15 cellular contexts compared by ENCODE assay signal in the genomic region with DNA sequence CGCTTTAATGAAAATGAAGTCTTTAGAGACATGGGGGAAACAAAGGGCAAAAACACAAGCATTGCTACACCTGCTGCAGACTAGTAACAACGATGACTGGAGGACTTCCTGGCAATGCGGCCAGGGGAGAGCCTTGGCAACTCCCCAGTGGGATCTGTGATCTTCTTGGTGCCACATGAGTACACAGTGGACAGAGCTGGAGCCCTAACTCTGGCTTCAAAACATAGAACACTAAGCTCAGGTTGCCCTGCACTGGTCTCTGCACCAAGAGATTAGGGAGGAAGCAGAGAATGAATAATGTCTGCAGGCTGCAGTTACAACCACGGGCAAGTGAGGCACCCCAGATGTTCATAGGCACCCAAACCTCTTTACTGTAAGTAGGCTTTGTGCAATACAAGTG.
DNase-seq lines count a peak whose midpoint lies in the region; ATAC-seq and TF ChIP-seq lines count a peak whose summit lies in the region.
"Had no signal": no experiment of that assay in that cellular context is flagged by ENCODE, and none has a peak within 500 bp of the region (broad histone marks: within the 10 kb centered on the region; RNA-seq: fewer than 3 reads in every experiment).

No MANE protein-coding gene starts in this region.

- ATAC-seq in GM23338 (peak; percentile 48; the same call in 2 of the 3 replicates), GM19395 (IDR thresholded peaks at IDR 0.05; ENCODE audit: unreplicated experiment) (no peak)

- H3K27me3 ChIP-seq in GM23338 (ENCODE audit: insufficient read depth), result no peaks in the 10 kb centered on the region
- no peaks in the 10 kb centered on the region for H3K27me3 ChIP-seq in left ventricle myocardium inferior (ENCODE audit: low read depth)

- no peaks in the 10 kb centered on the region for H3K9me3 ChIP-seq in left ventricle myocardium inferior (replicated peaks)

- H3K27me3 Mint-ChIP-seq in GM23338 (ENCODE audit: insufficient read depth, low read depth, poor library complexity), result no peaks in the 10 kb centered on the region

- 0 out of 2 replicates have a peak, but pooled peaks cover 3% of the 10 kb centered on the region for H3K79me2 ChIP-seq in GM23338 (replicated peaks; ENCODE audit: insufficient read depth)

- H3K4me3 Mint-ChIP-seq in GM23338, result no peak overlapping the region

- peaks cover 43% of the 10 kb centered on the region for H3K36me3 Mint-ChIP-seq in GM23338 (ENCODE audit: low read depth)

- peaks cover 13% of the 10 kb centered on the region; the same call in 2 of the 3 replicates for H3K4me1 Mint-ChIP-seq in GM23338

- 0 out of 2 replicates have a peak overlapping the region, but pooled peaks have one; percentile 53 for H3K27ac Mint-ChIP-seq in GM23338

- H3K4me3 ChIP-seq in GM23338 (no peak overlapping the region), left ventricle myocardium inferior (no peak overlapping the region)
- H3K4me3 ChIP-seq: GM23248 had no signal

- H3K9me2 ChIP-seq in GM23338 (ENCODE audit: insufficient read depth), result no peaks in the 10 kb centered on the region

- peaks cover 2% of the 10 kb centered on the region; the same call in 1 of the 2 replicates for H3K4me1 ChIP-seq in GM23338 (ENCODE audit: insufficient read depth)
- H3K4me1 ChIP-seq in left ventricle myocardium inferior, result peaks cover 55% of the 10 kb centered on the region

- TF ChIP-seq CTCF in GM23338 (conservative IDR thresholded peaks at IDR 0.05; ENCODE audit: low read depth in 2 of 2) (no peak), left ventricle myocardium inferior (IDR thresholded peaks at IDR 0.05; ENCODE audit: borderline replicate concordance) (no peak)

- no peaks in the 10 kb centered on the region for H4K20me1 ChIP-seq in GM23338 (replicated peaks; ENCODE audit: insufficient read depth)

- H3K27ac ChIP-seq in GM23338 (ENCODE audit: low read depth), result no peak overlapping the region
- peak overlapping the region; percentile 68 for H3K27ac ChIP-seq in left ventricle myocardium inferior (replicated peaks)
- H3K27ac ChIP-seq: C4-2B, GM23248 had no signal

- no peak for DNase-seq in GM23338 (ENCODE audit: low spot score)
- DNase-seq in NCI-H1436 (lab: John Stamatoyannopoulos, UW), result peak; percentile 57
- DNase-seq in OCI-M1 (lab: John Stamatoyannopoulos, UW), result peak; percentile 17
- peak; percentile 41 for DNase-seq in left ventricle myocardium inferior
- no peak for DNase-seq in OCI-M2 (lab: John Stamatoyannopoulos, UW; ENCODE audit: unreplicated experiment)
- DNase-seq in cerebellum (ENCODE audit: low spot score), result no peak
- no peak for DNase-seq in GF-D8 (lab: John Stamatoyannopoulos, UW)
- DNase-seq: DMS 273 treated with DMSO at 0.1 percent for 48 hours, GDM1, GM23248, NCI-H1417, NCI-H446, NCI-H69 had no signal

- no peak overlapping the region for H3K4me2 ChIP-seq in GM23338

- H2AFZ ChIP-seq in GM23338, result no peak overlapping the region
- H2AFZ ChIP-seq: GM23248 had no signal

- peaks cover 26% of the 10 kb centered on the region; the same call in 1 of the 2 replicates for H3K36me3 ChIP-seq in GM23338 (ENCODE audit: insufficient read depth)
- peaks cover 41% of the 10 kb centered on the region for H3K36me3 ChIP-seq in left ventricle myocardium inferior

- intact Hi-C loops in left ventricle myocardium inferior (cut with micrococcal nuclease), result no loop called here

- no peaks in the 10 kb centered on the region for H3K9me3 Mint-ChIP-seq in GM23338

- no peaks in the 10 kb centered on the region for H3F3A ChIP-seq in GM23338 (replicated peaks; ENCODE audit: low read depth)

TF ChIP-seq in GM23338, 12 proteins besides CTCF, POLR2A, EP300 and RAD21 (continues in another document):
- TF ChIP-seq, protein P1, sequence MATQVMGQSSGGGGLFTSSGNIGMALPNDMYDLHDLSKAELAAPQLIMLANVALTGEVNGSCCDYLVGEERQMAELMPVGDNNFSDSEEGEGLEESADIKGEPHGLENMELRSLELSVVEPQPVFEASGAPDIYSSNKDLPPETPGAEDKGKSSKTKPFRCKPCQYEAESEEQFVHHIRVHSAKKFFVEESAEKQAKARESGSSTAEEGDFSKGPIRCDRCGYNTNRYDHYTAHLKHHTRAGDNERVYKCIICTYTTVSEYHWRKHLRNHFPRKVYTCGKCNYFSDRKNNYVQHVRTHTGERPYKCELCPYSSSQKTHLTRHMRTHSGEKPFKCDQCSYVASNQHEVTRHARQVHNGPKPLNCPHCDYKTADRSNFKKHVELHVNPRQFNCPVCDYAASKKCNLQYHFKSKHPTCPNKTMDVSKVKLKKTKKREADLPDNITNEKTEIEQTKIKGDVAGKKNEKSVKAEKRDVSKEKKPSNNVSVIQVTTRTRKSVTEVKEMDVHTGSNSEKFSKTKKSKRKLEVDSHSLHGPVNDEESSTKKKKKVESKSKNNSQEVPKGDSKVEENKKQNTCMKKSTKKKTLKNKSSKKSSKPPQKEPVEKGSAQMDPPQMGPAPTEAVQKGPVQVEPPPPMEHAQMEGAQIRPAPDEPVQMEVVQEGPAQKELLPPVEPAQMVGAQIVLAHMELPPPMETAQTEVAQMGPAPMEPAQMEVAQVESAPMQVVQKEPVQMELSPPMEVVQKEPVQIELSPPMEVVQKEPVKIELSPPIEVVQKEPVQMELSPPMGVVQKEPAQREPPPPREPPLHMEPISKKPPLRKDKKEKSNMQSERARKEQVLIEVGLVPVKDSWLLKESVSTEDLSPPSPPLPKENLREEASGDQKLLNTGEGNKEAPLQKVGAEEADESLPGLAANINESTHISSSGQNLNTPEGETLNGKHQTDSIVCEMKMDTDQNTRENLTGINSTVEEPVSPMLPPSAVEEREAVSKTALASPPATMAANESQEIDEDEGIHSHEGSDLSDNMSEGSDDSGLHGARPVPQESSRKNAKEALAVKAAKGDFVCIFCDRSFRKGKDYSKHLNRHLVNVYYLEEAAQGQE (IDR thresholded peaks at IDR 0.05; ENCODE audit: unreplicated experiment), result no peak
- TF ChIP-seq NANOG (IDR thresholded peaks at IDR 0.05; ENCODE audit: borderline replicate concordance) (no peak), ZNF331 (CRISPR knock-in tag; IDR thresholded peaks at IDR 0.05; ENCODE audit: low read depth) (no peak)
- TF ChIP-seq, protein P2, sequence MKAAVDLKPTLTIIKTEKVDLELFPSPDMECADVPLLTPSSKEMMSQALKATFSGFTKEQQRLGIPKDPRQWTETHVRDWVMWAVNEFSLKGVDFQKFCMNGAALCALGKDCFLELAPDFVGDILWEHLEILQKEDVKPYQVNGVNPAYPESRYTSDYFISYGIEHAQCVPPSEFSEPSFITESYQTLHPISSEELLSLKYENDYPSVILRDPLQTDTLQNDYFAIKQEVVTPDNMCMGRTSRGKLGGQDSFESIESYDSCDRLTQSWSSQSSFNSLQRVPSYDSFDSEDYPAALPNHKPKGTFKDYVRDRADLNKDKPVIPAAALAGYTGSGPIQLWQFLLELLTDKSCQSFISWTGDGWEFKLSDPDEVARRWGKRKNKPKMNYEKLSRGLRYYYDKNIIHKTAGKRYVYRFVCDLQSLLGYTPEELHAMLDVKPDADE (IDR thresholded peaks at IDR 0.05), result no peak

Comparison
In these comparisons a context has a peak if more than half of its experiments do, and no peak if none do; other contexts are left out.
1. DNase-seq: peak in NCI-H1436 (single experiment), OCI-M1 (single experiment) and left ventricle myocardium inferior (single experiment); none in GM23338 (single experiment), OCI-M2 (single experiment), cerebellum (single experiment) and GF-D8 (single experiment).